19 cellular contexts compared by ENCODE assay signal in the genomic region with DNA sequence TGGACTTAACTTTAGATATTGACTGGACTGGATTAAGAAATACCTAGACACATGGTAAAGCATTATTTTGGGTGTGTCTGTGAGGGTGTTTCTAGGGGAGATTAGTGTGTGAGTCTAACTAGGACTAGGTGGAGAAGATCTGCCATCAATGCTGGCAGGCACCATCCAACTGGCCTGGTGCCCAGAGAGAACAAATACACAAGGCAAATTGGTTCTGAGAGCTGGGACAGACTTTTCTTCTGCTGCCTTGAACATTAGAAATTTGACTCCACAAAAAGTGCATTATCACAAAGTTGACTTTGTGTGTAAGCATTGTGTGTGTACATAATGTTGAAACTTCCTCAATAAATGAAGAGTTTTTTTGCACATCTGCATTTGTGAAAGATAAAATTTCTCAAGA.
A peak's percentile ranks its signal among the peaks of the same experiment; 100 is the strongest.
DNase-seq lines count a peak whose midpoint lies in the region; ATAC-seq and TF ChIP-seq lines count a peak whose summit lies in the region.
"Had no signal": no experiment of that assay in that cellular context is flagged by ENCODE, and none has a peak within 500 bp of the region (broad histone marks: within the 10 kb centered on the region; RNA-seq: fewer than 3 reads in every experiment).

No MANE protein-coding gene starts in this region.

- H3K27me3 Mint-ChIP-seq in MCF 10A (ENCODE audit: insufficient read depth, unreplicated experiment), result no peaks in the 10 kb centered on the region
- H3K27me3 Mint-ChIP-seq in HFFc6 (ENCODE audit: insufficient read depth), result no peaks in the 10 kb centered on the region

- no peaks in the 10 kb centered on the region for H3K36me3 Mint-ChIP-seq in MCF 10A (ENCODE audit: insufficient read depth, unreplicated experiment)
- H3K36me3 Mint-ChIP-seq in HFFc6 (ENCODE audit: low read depth), result peaks cover 4% of the 10 kb centered on the region; the same call in 1 of the 2 replicates

- POLR2A ChIA-PET in MCF 10A (lab: Yijun Ruan, JAX), result no interaction called here

- TF ChIP-seq CTCF in MCF 10A (IDR thresholded peaks at IDR 0.05; ENCODE audit: unreplicated experiment) (no peak), breast epithelium (IDR thresholded peaks at IDR 0.05) (no peak), HFFc6 (IDR thresholded peaks at IDR 0.05) (no peak)

- DNase-seq in MCF 10A (ENCODE audit: unreplicated experiment) (peak; percentile 45), breast epithelium (ENCODE audit: low spot score in 2 of 2) (no peak), HFFc6 (no peak), RPMI7951 (ENCODE audit: low read depth) (peak; percentile 30), left ventricle myocardium superior (peak; percentile 41), Ammon's horn (ENCODE audit: low spot score) (no peak), NCI-H2171 (lab: John Stamatoyannopoulos, UW) (no peak)
- DNase-seq: DMS 273 treated with DMSO at 0.1 percent for 48 hours, GF-D8, H7, MV-4-11, NCI-H1417 treated with DMSO at 0.1 percent for 48 hours, NCI-H2029, NCI-H2171 treated with DMSO at 0.1 percent for 48 hours, NCI-H524, T-helper 1 cell had no signal

- H3K4me1 Mint-ChIP-seq in MCF 10A (ENCODE audit: insufficient read depth, unreplicated experiment) (peaks cover 36% of the 10 kb centered on the region), HFFc6 (ENCODE audit: low read depth) (peaks cover 74% of the 10 kb centered on the region)

- CTCF ChIA-PET in MCF 10A (lab: Yijun Ruan, JAX), result interaction anchor here (0.6 kb wide), 1 partner anchor 39 kb away, joined by 3 read pairs; no protein-coding TSS in a partner anchor

- H3K36me3 ChIP-seq in breast epithelium, result no peaks in the 10 kb centered on the region

- intact Hi-C loops in MCF 10A (cut with micrococcal nuclease), result no loop called here
- intact Hi-C loops in breast epithelium (cut with DNase I; ENCODE audit: low total_unique reads), result no loop called here
- intact Hi-C loops in left ventricle myocardium superior (cut with micrococcal nuclease), result no loop called here

- H3K4me3 ChIP-seq in breast epithelium, result no peak overlapping the region
- H3K4me3 ChIP-seq: SK-N-MC had no signal

- no peak overlapping the region for H3K27ac ChIP-seq in breast epithelium
- H3K27ac ChIP-seq: C4-2B, SK-N-MC had no signal

- BruUV-seq in MCF 10A (replicated peaks; lab: Mats Ljungman, UMichigan), result no TSS peak

- TF ChIP-seq POLR2A in breast epithelium (IDR thresholded peaks at IDR 0.05), result no peak

- no peaks in the 10 kb centered on the region for H3K4me1 ChIP-seq in breast epithelium

- H3K27me3 ChIP-seq in breast epithelium, result no peaks in the 10 kb centered on the region

- H3K9me3 Mint-ChIP-seq in MCF 10A (ENCODE audit: unreplicated experiment) (peaks cover 7% of the 10 kb centered on the region), HFFc6 (no peaks in the 10 kb centered on the region)

- ATAC-seq in left ventricle myocardium superior (peak; percentile 39), HG03469 (IDR thresholded peaks at IDR 0.05; ENCODE audit: unreplicated experiment) (no peak)

- H3K9me3 ChIP-seq in breast epithelium, result no peaks in the 10 kb centered on the region

- H3K4me3 Mint-ChIP-seq in MCF 10A (ENCODE audit: unreplicated experiment), result no peak overlapping the region
- H3K4me3 Mint-ChIP-seq in HFFc6, result no peak overlapping the region

- H3K27ac Mint-ChIP-seq in MCF 10A (ENCODE audit: low read depth, unreplicated experiment), result peak overlapping the region; percentile 60
- 0 out of 2 replicates have a peak overlapping the region, but pooled peaks have one; percentile 35 for H3K27ac Mint-ChIP-seq in HFFc6

Comparison
In these comparisons a context has a peak if more than half of its experiments do, and no peak if none do; other contexts are left out.
1. DNase-seq: peak in MCF 10A (single experiment), RPMI7951 (single experiment) and left ventricle myocardium superior (single experiment); none in breast epithelium (0 of 2), HFFc6 (single experiment), Ammon's horn (single experiment) and NCI-H2171 (single experiment).